8 cellular contexts compared by ENCODE assay signal in the genomic region with DNA sequence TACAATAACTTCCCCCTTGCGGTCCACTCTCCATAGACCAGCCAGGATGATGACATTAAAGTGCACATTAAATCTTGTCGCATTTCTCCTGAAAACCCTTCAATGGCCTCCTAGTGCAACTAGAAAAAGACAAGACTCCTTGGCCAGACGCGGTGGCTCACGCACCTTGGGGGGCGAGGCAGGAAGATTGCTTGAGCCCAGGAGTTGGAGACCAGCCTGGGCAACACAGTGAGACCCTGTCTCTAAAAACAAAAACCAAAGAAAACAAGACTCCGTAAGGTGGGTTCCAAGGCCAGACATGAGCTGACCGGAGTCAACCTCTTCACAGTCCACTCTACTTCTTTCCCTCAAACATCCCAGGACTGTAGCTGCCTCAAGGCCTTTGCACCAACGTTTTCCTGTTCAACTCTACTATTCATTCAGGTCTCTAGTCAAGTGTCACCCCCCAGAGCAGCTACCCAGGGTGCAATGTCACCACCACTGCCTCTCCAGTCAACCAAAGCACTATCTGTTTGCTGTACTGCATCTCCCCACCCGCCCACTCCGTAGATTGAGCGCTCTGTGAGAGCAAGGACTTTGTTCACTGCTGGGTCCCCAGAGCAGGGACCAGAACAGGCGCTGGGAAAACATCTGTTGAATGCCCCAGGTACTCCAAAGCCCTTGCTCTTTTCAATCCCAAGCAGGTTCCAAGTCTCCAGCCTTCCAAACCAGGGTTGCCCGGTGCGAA. TPM values are rescaled to one million over a fixed set of nuclear protein-coding genes. Genes with fewer than 3 reads are reported as not detected.
DNase-seq lines count a peak whose midpoint lies in the region; ATAC-seq, FAIRE-seq and TF ChIP-seq lines count a peak whose summit lies in the region.

No MANE protein-coding gene starts in this region.

- CTCF ChIA-PET in HepG2 (lab: Yijun Ruan, JAX; ENCODE audit: low intra/inter-chr PET ratio, low total read pairs) = no interaction called here

- 47% methylated on average over 12 of the region's 15 CpGs for WGBS in HepG2 (ENCODE audit: low lambda C conversion rate)

- H3K4me1 ChIP-seq in DND-41 (ENCODE audit: insufficient read depth, low read length) (peaks cover 39% of the 10 kb centered on the region), astrocyte (ENCODE audit: insufficient read depth, low read length) (peaks cover 17% of the 10 kb centered on the region), HepG2 (ENCODE audit: insufficient read depth, low read length) (peaks cover 52% of the 10 kb centered on the region)

- peak overlapping the region; percentile 99 for H3K4me3 Mint-ChIP-seq in astrocyte (ENCODE audit: unreplicated experiment)

- peak; percentile 27 for ATAC-seq in DND-41 (ENCODE audit: insufficient read depth, low read depth)
- peak; percentile 9 for ATAC-seq in GM21576 (IDR thresholded peaks at IDR 0.05; ENCODE audit: unreplicated experiment)
- peak; percentile 89 for ATAC-seq in HepG2

- POLR2A ChIA-PET in HepG2 (lab: Yijun Ruan, JAX) = interaction anchor here (0.8 to 2.2 kb wide), 20 partner anchors 9 to 658 kb away, joined by 3 to 31 read pairs (median 4); a partner anchor contains a TSS

- peak overlapping the region; percentile 99 for H3K27ac Mint-ChIP-seq in astrocyte (ENCODE audit: unreplicated experiment)

- H3K27me3 ChIP-seq in DND-41 (ENCODE audit: insufficient read depth, low read length, poor library complexity) (no peaks in the 10 kb centered on the region), astrocyte (ENCODE audit: insufficient read depth, low read length) (no peaks in the 10 kb centered on the region), HepG2 (ENCODE audit: control insufficient read depth in 1 of 2, insufficient read depth in 2 of 2, low read length in 2 of 2) (peaks cover 0 to 4% of the 10 kb centered on the region in 2 experiments; a peak in 1 of 5 replicates)

- TF ChIP-seq RAD21 in HepG2 (CRISPR knock-in tag; IDR thresholded peaks at IDR 0.05) = peak; percentile 49

- peaks cover 3% of the 10 kb centered on the region for H3K36me3 Mint-ChIP-seq in astrocyte (ENCODE audit: low read depth, unreplicated experiment)

- no peak for TF ChIP-seq POLR2A in NB4 (IDR thresholded peaks at IDR 0.05; ENCODE audit: extremely low read depth, insufficient read length)
- no peak; a peak in 2 of 4 replicates for TF ChIP-seq POLR2A in HepG2 (IDR thresholded peaks at IDR 0.05; ENCODE audit: insufficient read depth in 1 of 2, low read depth in 2 of 2, low read length in 2 of 2)

- H3K27ac ChIP-seq in DND-41 (ENCODE audit: low read length) (peak overlapping the region; percentile 93), astrocyte (ENCODE audit: low read depth, low read length) (peak overlapping the region; percentile 96), HepG2 (ENCODE audit: extremely low read length, insufficient read depth, low read length) (peak overlapping the region; percentile 88)

- in situ Hi-C loops in HepG2 (cut with HindIII; ENCODE audit: extremely low pct_ligation_motif_present, low pct_unique_long_range_greater_than_20kb) = no loop called here

- peaks cover 11% of the 10 kb centered on the region for H3K4me1 Mint-ChIP-seq in astrocyte (ENCODE audit: low read depth, unreplicated experiment)

- peaks cover 20% of the 10 kb centered on the region for H3K36me3 ChIP-seq in DND-41 (ENCODE audit: insufficient read depth, low read length)
- peaks cover 17% of the 10 kb centered on the region for H3K36me3 ChIP-seq in astrocyte (ENCODE audit: insufficient read depth, low read length)
- no peaks in the 10 kb centered on the region for H3K36me3 ChIP-seq in HepG2 (replicated peaks in 1 of 2; ENCODE audit: control insufficient read depth in 1 of 2, insufficient read depth in 2 of 2, low read length in 2 of 2)

- FAIRE-seq in astrocyte (lab: Jason Lieb, UNC) = no peak
- FAIRE-seq in HepG2 (lab: Jason Lieb, UNC) = peak; percentile 86
- no peak for FAIRE-seq in D721Med (lab: Jason Lieb, UNC)

- H3K79me2 ChIP-seq in DND-41 (ENCODE audit: insufficient read depth, low read length) (peaks cover 49% of the 10 kb centered on the region), astrocyte (ENCODE audit: insufficient read depth, low read length) (peaks cover 35% of the 10 kb centered on the region), HepG2 (ENCODE audit: insufficient read depth, low read length) (peaks cover 33% of the 10 kb centered on the region)

- H3K9me3 ChIP-seq in DND-41 (ENCODE audit: insufficient read depth, low read length, severe bottlenecking) (no peaks in the 10 kb centered on the region), astrocyte (ENCODE audit: insufficient read depth, low read depth, low read length) (no peaks in the 10 kb centered on the region), HepG2 (ENCODE audit: low read length) (no peaks in the 10 kb centered on the region)

- H3K27me3 Mint-ChIP-seq in astrocyte (ENCODE audit: low read depth, unreplicated experiment) = no peaks in the 10 kb centered on the region

- H2AFZ ChIP-seq in DND-41 (ENCODE audit: low read depth, low read length) (peak overlapping the region; percentile 99), astrocyte (ENCODE audit: low read depth, low read length) (peak overlapping the region; percentile 100), HepG2 (ENCODE audit: low read length) (peak overlapping the region; percentile 57)

- H3K9ac ChIP-seq in DND-41 (ENCODE audit: low read depth, low read length) (peak overlapping the region; percentile 79), astrocyte (ENCODE audit: low read length) (peak overlapping the region; percentile 97), HepG2 (ENCODE audit: insufficient read depth, low read depth, low read length) (peak overlapping the region; percentile 94)

- TSS peak; percentile 73 for BruUV-seq in HepG2 (replicated peaks; lab: Mats Ljungman, UMichigan)

- H3K4me2 ChIP-seq in DND-41 (ENCODE audit: insufficient read depth, low read length) (peak overlapping the region; percentile 84), astrocyte (ENCODE audit: low read length) (peak overlapping the region; percentile 95), HepG2 (ENCODE audit: low read depth, low read length) (peak overlapping the region; percentile 87)

- peak; percentile 46 for DNase-seq in DND-41
- DNase-seq in NB4 (ENCODE audit: low read depth) = no peak
- no peak for DNase-seq in astrocyte (ENCODE audit: low read depth)
- peak; percentile 81 for DNase-seq in HepG2 (ENCODE audit: low spot score)
- peak; percentile 20 for DNase-seq in stimulated activated naive CD4-positive, alpha-beta T cell treated with Interleukin-2 at 50 U/mL for 16 hours (lab: John Stamatoyannopoulos, UW)
- no peak for DNase-seq in NCI-H2081 treated with DMSO at 0.1 percent for 48 hours (lab: John Stamatoyannopoulos, UW)
- DNase-seq in D721Med (ENCODE audit: insufficient read length, low spot score) = no peak

- TF ChIP-seq EP300 in HepG2 (IDR thresholded peaks at IDR 0.05; ENCODE audit: low read depth in 2 of 2, low read length in 2 of 2) (no peak), HepG2 (CRISPR knock-in tag; IDR thresholded peaks at IDR 0.05; ENCODE audit: borderline replicate concordance) (no peak)

- no peak for TF ChIP-seq CTCF in DND-41 (IDR thresholded peaks at IDR 0.05; ENCODE audit: borderline replicate concordance, extremely low read depth, low read length, poor library complexity, severe bottlenecking)
- no peak for TF ChIP-seq CTCF in NB4 (IDR thresholded peaks at IDR 0.05; ENCODE audit: low read depth, low read length)
- no peak for TF ChIP-seq CTCF in astrocyte (IDR thresholded peaks at IDR 0.05; ENCODE audit: insufficient read depth, low read depth, low read length)
- TF ChIP-seq CTCF in HepG2 (CRISPR knock-in tag; IDR thresholded peaks at IDR 0.05) = 0 out of 2 replicates have a peak, but pooled peaks have one; percentile 8
- no peak for TF ChIP-seq CTCF in D721Med (IDR thresholded peaks at IDR 0.05; ENCODE audit: insufficient read depth, missing control alignments)

- intact Hi-C loops in HepG2 (cut with micrococcal nuclease; ENCODE audit: unreplicated experiment) = loop anchor here (1.0 to 2.0 kb wide), 2 partner anchors 72 to 117 kb away; a partner anchor contains a TSS

- peak overlapping the region; percentile 88 to 91 for H3K4me3 ChIP-seq in DND-41 (ENCODE audit: low read depth in 1 of 2, low read length in 2 of 2)
- H3K4me3 ChIP-seq in NB4 (ENCODE audit: low read depth, low read length) = peak overlapping the region; percentile 95
- peak overlapping the region; percentile 97 for H3K4me3 ChIP-seq in astrocyte (ENCODE audit: insufficient read depth, low read depth, low read length)
- peak overlapping the region; percentile 69 to 95 (median 80) for H3K4me3 ChIP-seq in HepG2 (replicated peaks in 1 of 3; ENCODE audit: insufficient read depth in 1 of 3, low read depth in 2 of 3, low read length in 3 of 3)

- H4K20me1 ChIP-seq in DND-41 (ENCODE audit: insufficient read depth, low read length) (peaks cover 6% of the 10 kb centered on the region; the same call in 1 of the 2 replicates), astrocyte (ENCODE audit: insufficient read depth, low read length) (peaks cover 18% of the 10 kb centered on the region), HepG2 (ENCODE audit: insufficient read depth, low read length) (no peaks in the 10 kb centered on the region)

- no peaks in the 10 kb centered on the region for H3K9me3 Mint-ChIP-seq in astrocyte (ENCODE audit: unreplicated experiment)

RNA-seq across cellular contexts. Expression of a gene that starts 0.7 kb away (rescaled TPM):
- total RNA-seq in astrocyte (24.4 and 24.8 TPM in 2 replicates), HepG2 (2016; rRNA removed; fragmentation: Illumina TruSeq; extraction: Trizol) (27.8 and 34.7 TPM in 2 replicates)
- 11.5 and 12.9 TPM in 2 replicates for total RNA-seq in HepG2 (2016; cell fraction: cytosol; rRNA removed; fragmentation: Illumina TruSeq; extraction: Trizol; ENCODE audit: low read depth)
- total RNA-seq in HepG2 (2016; cell fraction: insoluble cytoplasmic fraction; rRNA removed; fragmentation: Illumina TruSeq; extraction: Trizol) = 26.3 and 38.9 TPM in 2 replicates
- total RNA-seq in HepG2 (2016; cell fraction: membrane; rRNA removed; fragmentation: Illumina TruSeq; extraction: Trizol) = 9.5 and 12.3 TPM in 2 replicates
- total RNA-seq in HepG2 (2016; cell fraction: nucleus; rRNA removed; fragmentation: Illumina TruSeq; extraction: Trizol) = 9.1 and 10.6 TPM in 2 replicates
- 20.7 and 23.3 TPM in 2 replicates for polyA plus RNA-seq in HepG2 (2011; rRNA removed)
- 17.4 and 24.4 TPM in 2 replicates for polyA plus RNA-seq in HepG2 (2011; cell fraction: cytosol; rRNA removed)
- 14.3 and 16.6 TPM in 2 replicates for polyA plus RNA-seq in HepG2 (2011; cell fraction: nucleus; rRNA removed)
- 11.6 and 14.1 TPM in 2 replicates for polyA plus RNA-seq in HepG2 (2012)
- polyA plus RNA-seq in HepG2 (2016; cell fraction: cytosol; fragmentation: Illumina TruSeq; extraction: Trizol; ENCODE audit: low read depth) = 9.4 and 11.6 TPM in 2 replicates
- polyA plus RNA-seq in HepG2 (2016; cell fraction: insoluble cytoplasmic fraction; fragmentation: Illumina TruSeq; extraction: Trizol; ENCODE audit: low read depth) = 32.3 and 35.6 TPM in 2 replicates
- polyA plus RNA-seq in HepG2 (2016; cell fraction: membrane; fragmentation: Illumina TruSeq; extraction: Trizol; ENCODE audit: low read depth) = 8.4 and 9.8 TPM in 2 replicates
- polyA plus RNA-seq in HepG2 (2016; cell fraction: nucleus; fragmentation: Illumina TruSeq; extraction: Trizol; ENCODE audit: insufficient read depth, low read depth) = 15.3 and 17.8 TPM in 2 replicates
- 4.4 and 7.5 TPM in 2 replicates for polyA minus RNA-seq in HepG2 (2011; rRNA and poly(A)+ RNA removed; ENCODE audit: low replicate concordance)
- 4.7 and 6.3 TPM in 2 replicates for polyA minus RNA-seq in HepG2 (2011; cell fraction: cytosol; rRNA and poly(A)+ RNA removed)
- 2.8 and 4.1 TPM in 2 replicates for polyA minus RNA-seq in HepG2 (2011; cell fraction: nucleus; rRNA and poly(A)+ RNA removed)

RNA-seq across cellular contexts. Expression of a gene that starts 1.1 kb away (rescaled TPM):
- total RNA-seq in astrocyte (110 and 112 TPM in 2 replicates), HepG2 (2016; rRNA removed; fragmentation: Illumina TruSeq; extraction: Trizol) (225 and 309 TPM in 2 replicates)
- 89.2 and 115 TPM in 2 replicates for total RNA-seq in HepG2 (2016; cell fraction: cytosol; rRNA removed; fragmentation: Illumina TruSeq; extraction: Trizol; ENCODE audit: low read depth)
- 226 and 327 TPM in 2 replicates for total RNA-seq in HepG2 (2016; cell fraction: insoluble cytoplasmic fraction; rRNA removed; fragmentation: Illumina TruSeq; extraction: Trizol)
- total RNA-seq in HepG2 (2016; cell fraction: membrane; rRNA removed; fragmentation: Illumina TruSeq; extraction: Trizol) = 166 and 174 TPM in 2 replicates
- total RNA-seq in HepG2 (2016; cell fraction: nucleus; rRNA removed; fragmentation: Illumina TruSeq; extraction: Trizol) = 63.2 and 78.3 TPM in 2 replicates
- polyA plus RNA-seq in HepG2 (2011; rRNA removed) = 203 and 232 TPM in 2 replicates
- polyA plus RNA-seq in HepG2 (2011; cell fraction: cytosol; rRNA removed) = 210 and 287 TPM in 2 replicates
- polyA plus RNA-seq in HepG2 (2011; cell fraction: nucleus; rRNA removed) = 54.5 and 66.4 TPM in 2 replicates
- 157 and 173 TPM in 2 replicates for polyA plus RNA-seq in HepG2 (2012)
- polyA plus RNA-seq in HepG2 (2016; cell fraction: cytosol; fragmentation: Illumina TruSeq; extraction: Trizol; ENCODE audit: low read depth) = 119 and 141 TPM in 2 replicates
- polyA plus RNA-seq in HepG2 (2016; cell fraction: insoluble cytoplasmic fraction; fragmentation: Illumina TruSeq; extraction: Trizol; ENCODE audit: low read depth) = 316 and 360 TPM in 2 replicates
- 156 and 169 TPM in 2 replicates for polyA plus RNA-seq in HepG2 (2016; cell fraction: membrane; fragmentation: Illumina TruSeq; extraction: Trizol; ENCODE audit: low read depth)
- 145 and 146 TPM in 2 replicates for polyA plus RNA-seq in HepG2 (2016; cell fraction: nucleus; fragmentation: Illumina TruSeq; extraction: Trizol; ENCODE audit: insufficient read depth, low read depth)
- 174 and 191 TPM in 2 replicates for polyA minus RNA-seq in HepG2 (2011; rRNA and poly(A)+ RNA removed; ENCODE audit: low replicate concordance)
- 62.8 and 71.2 TPM in 2 replicates for polyA minus RNA-seq in HepG2 (2011; cell fraction: cytosol; rRNA and poly(A)+ RNA removed)
- 35.6 and 37.2 TPM in 2 replicates for polyA minus RNA-seq in HepG2 (2011; cell fraction: nucleus; rRNA and poly(A)+ RNA removed)

RNA-seq across cellular contexts. Expression of a gene that starts 46.3 kb away (rescaled TPM):
- total RNA-seq in astrocyte (0.12 TPM in 1 of 2 replicates, not detected in the other), HepG2 (2016; rRNA removed; fragmentation: Illumina TruSeq; extraction: Trizol) (not detected in 2 replicates)
- total RNA-seq in HepG2 (2016; cell fraction: cytosol; rRNA removed; fragmentation: Illumina TruSeq; extraction: Trizol; ENCODE audit: low read depth) = not detected in 2 replicates
- total RNA-seq in HepG2 (2016; cell fraction: insoluble cytoplasmic fraction; rRNA removed; fragmentation: Illumina TruSeq; extraction: Trizol) = not detected in 2 replicates
- total RNA-seq in HepG2 (2016; cell fraction: membrane; rRNA removed; fragmentation: Illumina TruSeq; extraction: Trizol) = not detected in 2 replicates
- not detected in 2 replicates for total RNA-seq in HepG2 (2016; cell fraction: nucleus; rRNA removed; fragmentation: Illumina TruSeq; extraction: Trizol)
- polyA plus RNA-seq in HepG2 (2011; rRNA removed) = 0.08 TPM in 1 of 2 replicates, not detected in the other
- 0.01 TPM in 1 of 2 replicates, not detected in the other for polyA plus RNA-seq in HepG2 (2011; cell fraction: cytosol; rRNA removed)
- 0.11 and 0.12 TPM in 2 replicates for polyA plus RNA-seq in HepG2 (2011; cell fraction: nucleus; rRNA removed)
- polyA plus RNA-seq in HepG2 (2012) = 0.05 TPM in 2 replicates
- polyA plus RNA-seq in HepG2 (2016; cell fraction: cytosol; fragmentation: Illumina TruSeq; extraction: Trizol; ENCODE audit: low read depth) = not detected in 2 replicates
- not detected in 2 replicates for polyA plus RNA-seq in HepG2 (2016; cell fraction: insoluble cytoplasmic fraction; fragmentation: Illumina TruSeq; extraction: Trizol; ENCODE audit: low read depth)
- not detected in 2 replicates for polyA plus RNA-seq in HepG2 (2016; cell fraction: membrane; fragmentation: Illumina TruSeq; extraction: Trizol; ENCODE audit: low read depth)
- not detected in 2 replicates for polyA plus RNA-seq in HepG2 (2016; cell fraction: nucleus; fragmentation: Illumina TruSeq; extraction: Trizol; ENCODE audit: insufficient read depth, low read depth)
- polyA minus RNA-seq in HepG2 (2011; rRNA and poly(A)+ RNA removed; ENCODE audit: low replicate concordance) = not detected in 2 replicates
- not detected in 2 replicates for polyA minus RNA-seq in HepG2 (2011; cell fraction: cytosol; rRNA and poly(A)+ RNA removed)
- polyA minus RNA-seq in HepG2 (2011; cell fraction: nucleus; rRNA and poly(A)+ RNA removed) = not detected in 2 replicates

Comparison
In these comparisons a context has a peak if more than half of its experiments do, and no peak if none do; other contexts are left out.
1. ATAC-seq: peak in every context shown above with its lines; median percentile 89 in HepG2; 27 in DND-41; 9 in GM21576.
2. DNase-seq: peak in DND-41 (single experiment), HepG2 (single experiment) and stimulated activated naive CD4-positive, alpha-beta T cell treated with Interleukin-2 at 50 U/mL for 16 hours (single experiment); none in NB4 (single experiment), astrocyte (single experiment), NCI-H2081 treated with DMSO at 0.1 percent for 48 hours (single experiment) and D721Med (single experiment).
3. Peak in every context shown above with its lines, with median percentiles within 50 percentile points of each other: H2AFZ ChIP-seq, H3K27ac ChIP-seq, H3K4me2 ChIP-seq, H3K4me3 ChIP-seq and H3K9ac ChIP-seq.